Comparison of ENCODE assay signal across 23 cellular contexts in the genomic region with DNA sequence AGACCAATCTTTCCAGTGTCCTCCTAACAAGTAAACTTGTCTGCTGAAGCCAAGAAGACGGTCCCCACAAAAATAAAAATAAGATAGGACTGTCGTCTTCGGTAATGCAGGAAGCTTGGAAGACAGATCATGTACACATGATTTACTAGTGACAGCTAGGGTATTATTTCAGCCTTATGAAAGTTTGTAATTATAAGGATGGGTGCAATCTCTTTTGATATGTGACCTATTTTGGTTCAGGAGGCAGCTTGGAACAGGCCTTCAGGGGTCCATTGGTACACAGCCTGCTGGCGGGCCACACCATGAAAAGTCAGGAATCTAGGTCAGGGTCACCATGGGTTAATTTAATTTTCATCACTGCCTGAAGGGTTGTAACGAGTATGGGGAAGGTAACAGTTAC. TPM values are rescaled to one million over a fixed set of nuclear protein-coding genes. Genes with fewer than 3 reads are reported as not detected.
"Had no signal": no experiment of that assay in that cellular context is flagged by ENCODE, and none has a peak within 500 bp of the region (broad histone marks: within the 10 kb centered on the region; RNA-seq: fewer than 3 reads in every experiment).

No MANE protein-coding gene starts in this region.

- DNase-seq: Kasumi-1, MM.1S, NCI-H1092 treated with DMSO at 0.1 percent for 48 hours, NCI-H1436, NCI-H187, NCI-H2029, NCI-H2081 treated with DMSO at 0.1 percent for 48 hours, NCI-H2171, NCI-H226, NCI-H446, NCI-H510A, NCI-H524 treated with DMSO at 0.1 percent for 48 hours, NCI-H69, NCI-H774, Right ventricle myocardium superior, RPMI8226, SIG-M5 had no signal

- H3K36me3 ChIP-seq: SJSA1 had no signal

- H3K4me1 Mint-ChIP-seq: IgD-negative memory B cell had no signal

- H3K27ac Mint-ChIP-seq: IgD-negative memory B cell had no signal

- H3K36me3 Mint-ChIP-seq: IgD-negative memory B cell had no signal

- H3K4me1 ChIP-seq: SJSA1 had no signal

- H3K9me3 ChIP-seq: SJSA1 had no signal

- H3K9ac ChIP-seq: KMS-11 had no signal

- H3K4me2 ChIP-seq: KMS-11 had no signal

- H3K27ac ChIP-seq: HL-60, KMS-11, SJSA1 had no signal

- H3K27me3 ChIP-seq: SJSA1 had no signal

- H3K4me3 Mint-ChIP-seq: IgD-negative memory B cell had no signal

- H3K4me3 ChIP-seq: K562, SJSA1 had no signal

RNA-seq across cellular contexts. Expression of gene MEIKIN, which starts 13.7 kb away (rescaled TPM):
- total RNA-seq: M059J, Right ventricle myocardium superior, SJSA1 had no signal

RNA-seq across cellular contexts. Expression of gene ACSL6, which starts 52.3 kb away (rescaled TPM):
- total RNA-seq: M059J had no signal
